In the genomic region with DNA sequence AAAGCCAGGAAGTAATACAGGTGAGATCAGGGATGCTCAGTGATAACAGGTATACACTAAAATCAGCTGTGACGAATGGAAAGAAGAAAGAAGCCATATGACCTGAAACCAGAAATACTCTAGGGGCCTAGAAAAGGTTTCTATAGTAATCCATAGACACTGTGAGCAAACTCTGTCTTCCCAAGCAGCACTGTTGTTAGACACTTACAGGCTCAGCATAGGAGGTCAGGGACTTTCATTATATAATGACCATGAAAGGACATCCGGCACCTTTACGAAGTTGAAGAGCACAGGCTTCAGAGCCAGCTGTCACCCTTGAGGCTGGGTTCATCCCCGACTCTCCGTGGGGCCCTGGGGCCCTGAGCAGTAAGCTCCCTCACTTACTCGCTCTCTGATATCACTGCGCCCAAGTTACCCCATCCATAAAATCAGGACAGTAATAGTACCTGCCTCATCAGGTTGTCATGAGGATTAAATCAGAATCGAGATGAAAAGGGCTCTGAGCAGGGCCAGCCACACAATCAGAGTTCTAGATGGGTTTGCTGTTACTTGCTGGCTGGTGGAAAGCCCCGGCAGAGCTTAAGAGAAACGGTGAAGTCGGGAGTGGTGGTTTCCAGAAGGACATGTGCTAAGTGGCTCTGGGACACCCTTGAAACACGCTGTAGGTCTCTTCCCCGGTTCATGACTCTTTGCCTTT, we compare ENCODE assay signal across 15 cellular contexts.
DNase-seq lines count a peak whose midpoint lies in the region; ATAC-seq and TF ChIP-seq lines count a peak whose summit lies in the region.
"Had no signal": no experiment of that assay in that cellular context is flagged by ENCODE, and none has a peak within 500 bp of the region (broad histone marks: within the 10 kb centered on the region; RNA-seq: fewer than 3 reads in every experiment).

No MANE protein-coding gene starts in this region.

- H3K4me1 ChIP-seq in aorta (ENCODE audit: control insufficient read depth in 1 of 2, insufficient read depth in 2 of 2, low read length in 2 of 2) = no peaks in the 10 kb centered on the region
- H3K4me1 ChIP-seq: A549, BE2C, HAP-1 had no signal

- H3K27me3 ChIP-seq in aorta (ENCODE audit: control insufficient read depth in 1 of 2, insufficient read depth in 2 of 2, low read length in 1 of 2) = no peaks in the 10 kb centered on the region
- H3K27me3 ChIP-seq: BE2C had no signal

- H3K9me3 Mint-ChIP-seq in WTC11 = no peaks in the 10 kb centered on the region

- no peaks in the 10 kb centered on the region for H3K36me3 ChIP-seq in aorta (ENCODE audit: control insufficient read depth in 1 of 2, insufficient read depth in 2 of 2, low read length in 1 of 2)
- H3K36me3 ChIP-seq: BE2C, HAP-1 had no signal

- DNase-seq in islet precursor cell = peak; percentile 21
- no peak for DNase-seq in WTC11 (ENCODE audit: low spot score)
- DNase-seq in aorta = no peak
- DNase-seq: BE2C; CD4-positive, alpha-beta memory T cell; DND-41; GDM1; IMR-90; KBM-7 had no signal

- no peaks in the 10 kb centered on the region for H3K9me3 ChIP-seq in aorta (ENCODE audit: control insufficient read depth, low read length)
- H3K9me3 ChIP-seq: A549, BE2C, HAP-1 had no signal

- intact Hi-C loops in aorta (cut with DNase I) = no loop called here

- peak; percentile 65 for ATAC-seq in GM18868 (IDR thresholded peaks at IDR 0.05; ENCODE audit: unreplicated experiment)
- peak; percentile 37 for ATAC-seq in HG02798 (IDR thresholded peaks at IDR 0.05; ENCODE audit: poor library complexity, unreplicated experiment)
- no peak for ATAC-seq in HG02759 (IDR thresholded peaks at IDR 0.05; ENCODE audit: unreplicated experiment)
- ATAC-seq in WTC11 = no peak
- no peak for ATAC-seq in aorta (ENCODE audit: low FRiP score)
- ATAC-seq: A549 had no signal

- no peak overlapping the region for H3K4me3 ChIP-seq in aorta (ENCODE audit: low read length in 2 of 2)
- H3K4me3 ChIP-seq: A549, HAP-1 had no signal

- TF ChIP-seq CTCF in WTC11 (IDR thresholded peaks at IDR 0.05) = no peak

- CTCF ChIA-PET in WTC11 (lab: Charles Lee) = interaction anchor here (0.8 kb wide), 1 partner anchor 58 kb away, joined by 4 read pairs; no protein-coding TSS in a partner anchor

- H3K27ac ChIP-seq in aorta (ENCODE audit: low read depth in 1 of 2, low read length in 2 of 2) = no peak overlapping the region
- H3K27ac ChIP-seq: A549, C4-2B had no signal

- no peaks in the 10 kb centered on the region for H3K4me1 Mint-ChIP-seq in WTC11

- 79 to 86% methylated on average over 13 of the region's 13 CpGs for WGBS in aorta, 2 donors

- no peaks in the 10 kb centered on the region for H3K36me3 Mint-ChIP-seq in WTC11
- H3K36me3 Mint-ChIP-seq: CD4-positive, alpha-beta memory T cell had no signal

- no peak overlapping the region for H3K27ac Mint-ChIP-seq in WTC11
- H3K27ac Mint-ChIP-seq: CD4-positive, alpha-beta memory T cell had no signal

- POLR2A ChIA-PET in WTC11 (lab: Charles Lee) = no interaction called here

- H3K4me3 Mint-ChIP-seq in WTC11 = no peak overlapping the region

- no peaks in the 10 kb centered on the region for H3K27me3 Mint-ChIP-seq in WTC11 (ENCODE audit: low read depth)

TF ChIP-seq in WTC11, 78 proteins besides CTCF, POLR2A, EP300 and RAD21:
- TF ChIP-seq, protein P1, sequence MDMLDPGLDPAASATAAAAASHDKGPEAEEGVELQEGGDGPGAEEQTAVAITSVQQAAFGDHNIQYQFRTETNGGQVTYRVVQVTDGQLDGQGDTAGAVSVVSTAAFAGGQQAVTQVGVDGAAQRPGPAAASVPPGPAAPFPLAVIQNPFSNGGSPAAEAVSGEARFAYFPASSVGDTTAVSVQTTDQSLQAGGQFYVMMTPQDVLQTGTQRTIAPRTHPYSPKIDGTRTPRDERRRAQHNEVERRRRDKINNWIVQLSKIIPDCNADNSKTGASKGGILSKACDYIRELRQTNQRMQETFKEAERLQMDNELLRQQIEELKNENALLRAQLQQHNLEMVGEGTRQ (CRISPR knock-in tag; IDR thresholded peaks at IDR 0.05) = no peak
- TF ChIP-seq, protein P2, sequence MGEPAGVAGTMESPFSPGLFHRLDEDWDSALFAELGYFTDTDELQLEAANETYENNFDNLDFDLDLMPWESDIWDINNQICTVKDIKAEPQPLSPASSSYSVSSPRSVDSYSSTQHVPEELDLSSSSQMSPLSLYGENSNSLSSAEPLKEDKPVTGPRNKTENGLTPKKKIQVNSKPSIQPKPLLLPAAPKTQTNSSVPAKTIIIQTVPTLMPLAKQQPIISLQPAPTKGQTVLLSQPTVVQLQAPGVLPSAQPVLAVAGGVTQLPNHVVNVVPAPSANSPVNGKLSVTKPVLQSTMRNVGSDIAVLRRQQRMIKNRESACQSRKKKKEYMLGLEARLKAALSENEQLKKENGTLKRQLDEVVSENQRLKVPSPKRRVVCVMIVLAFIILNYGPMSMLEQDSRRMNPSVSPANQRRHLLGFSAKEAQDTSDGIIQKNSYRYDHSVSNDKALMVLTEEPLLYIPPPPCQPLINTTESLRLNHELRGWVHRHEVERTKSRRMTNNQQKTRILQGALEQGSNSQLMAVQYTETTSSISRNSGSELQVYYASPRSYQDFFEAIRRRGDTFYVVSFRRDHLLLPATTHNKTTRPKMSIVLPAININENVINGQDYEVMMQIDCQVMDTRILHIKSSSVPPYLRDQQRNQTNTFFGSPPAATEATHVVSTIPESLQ (CRISPR knock-in tag; IDR thresholded peaks at IDR 0.05) = no peak
- TF ChIP-seq NFE2L1 (CRISPR knock-in tag; IDR thresholded peaks at IDR 0.05) (no peak), ETV6 (CRISPR knock-in tag; IDR thresholded peaks at IDR 0.05) (no peak)
- TF ChIP-seq, protein P3, sequence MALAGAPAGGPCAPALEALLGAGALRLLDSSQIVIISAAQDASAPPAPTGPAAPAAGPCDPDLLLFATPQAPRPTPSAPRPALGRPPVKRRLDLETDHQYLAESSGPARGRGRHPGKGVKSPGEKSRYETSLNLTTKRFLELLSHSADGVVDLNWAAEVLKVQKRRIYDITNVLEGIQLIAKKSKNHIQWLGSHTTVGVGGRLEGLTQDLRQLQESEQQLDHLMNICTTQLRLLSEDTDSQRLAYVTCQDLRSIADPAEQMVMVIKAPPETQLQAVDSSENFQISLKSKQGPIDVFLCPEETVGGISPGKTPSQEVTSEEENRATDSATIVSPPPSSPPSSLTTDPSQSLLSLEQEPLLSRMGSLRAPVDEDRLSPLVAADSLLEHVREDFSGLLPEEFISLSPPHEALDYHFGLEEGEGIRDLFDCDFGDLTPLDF (CRISPR knock-in tag; IDR thresholded peaks at IDR 0.05) = no peak

Comparison
In these comparisons a context has a peak if more than half of its experiments do, and no peak if none do; other contexts are left out.
1. ATAC-seq: peak in GM18868 (single experiment) and HG02798 (single experiment); none in HG02759 (single experiment), WTC11 (single experiment) and aorta (single experiment).